Comparison of ENCODE assay signal across 1 cellular context in the genomic region with DNA sequence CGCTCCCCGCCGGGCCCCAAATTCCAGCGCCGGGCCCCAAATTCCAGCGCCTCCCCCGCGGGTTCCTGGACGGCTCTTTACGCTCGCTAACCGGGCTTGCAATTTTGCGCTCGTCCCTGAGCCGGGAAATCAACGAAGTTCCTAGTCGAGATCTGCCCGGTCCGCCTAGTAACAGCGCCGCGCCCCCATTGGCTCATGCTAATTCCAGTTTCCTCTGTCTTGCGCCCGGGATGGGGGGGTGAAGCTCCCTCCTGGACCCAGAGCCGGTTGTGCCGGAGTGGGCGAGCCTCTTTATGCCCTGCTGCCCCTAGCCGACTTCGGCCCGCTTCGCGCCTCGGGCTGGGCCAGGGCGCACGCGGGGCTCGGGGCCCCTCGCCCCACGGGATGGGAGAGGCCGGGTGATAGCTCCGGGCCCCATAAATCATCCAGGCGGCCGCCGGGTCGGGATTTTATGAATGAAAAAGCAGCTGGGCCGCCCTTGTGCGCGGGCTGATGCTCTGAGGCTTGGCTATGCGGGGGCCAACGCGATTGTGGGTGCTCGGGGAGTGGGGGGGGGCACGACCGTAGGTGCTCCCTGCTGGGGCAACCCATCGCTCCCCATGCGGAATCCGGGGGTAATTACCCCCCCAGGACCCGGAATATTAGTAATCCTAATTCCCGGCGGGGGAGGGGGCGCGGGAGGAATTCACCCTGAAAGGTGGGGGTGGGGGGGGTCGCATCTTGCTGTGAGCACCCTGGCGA.
TF ChIP-seq lines count a peak whose summit lies in the region.

No MANE protein-coding gene starts in this region.

TF ChIP-seq in GM12878, 131 proteins besides CTCF, POLR2A, EP300 and RAD21:
- TF ChIP-seq, protein P1, sequence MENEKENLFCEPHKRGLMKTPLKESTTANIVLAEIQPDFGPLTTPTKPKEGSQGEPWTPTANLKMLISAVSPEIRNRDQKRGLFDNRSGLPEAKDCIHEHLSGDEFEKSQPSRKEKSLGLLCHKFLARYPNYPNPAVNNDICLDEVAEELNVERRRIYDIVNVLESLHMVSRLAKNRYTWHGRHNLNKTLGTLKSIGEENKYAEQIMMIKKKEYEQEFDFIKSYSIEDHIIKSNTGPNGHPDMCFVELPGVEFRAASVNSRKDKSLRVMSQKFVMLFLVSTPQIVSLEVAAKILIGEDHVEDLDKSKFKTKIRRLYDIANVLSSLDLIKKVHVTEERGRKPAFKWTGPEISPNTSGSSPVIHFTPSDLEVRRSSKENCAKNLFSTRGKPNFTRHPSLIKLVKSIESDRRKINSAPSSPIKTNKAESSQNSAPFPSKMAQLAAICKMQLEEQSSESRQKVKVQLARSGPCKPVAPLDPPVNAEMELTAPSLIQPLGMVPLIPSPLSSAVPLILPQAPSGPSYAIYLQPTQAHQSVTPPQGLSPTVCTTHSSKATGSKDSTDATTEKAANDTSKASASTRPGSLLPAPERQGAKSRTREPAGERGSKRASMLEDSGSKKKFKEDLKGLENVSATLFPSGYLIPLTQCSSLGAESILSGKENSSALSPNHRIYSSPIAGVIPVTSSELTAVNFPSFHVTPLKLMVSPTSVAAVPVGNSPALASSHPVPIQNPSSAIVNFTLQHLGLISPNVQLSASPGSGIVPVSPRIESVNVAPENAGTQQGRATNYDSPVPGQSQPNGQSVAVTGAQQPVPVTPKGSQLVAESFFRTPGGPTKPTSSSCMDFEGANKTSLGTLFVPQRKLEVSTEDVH (IDR thresholded peaks at IDR 0.05; ENCODE audit: low read depth, partially characterized antibody), result no peak
- TF ChIP-seq NR2C2 (IDR thresholded peaks at IDR 0.05; ENCODE audit: borderline replicate concordance, control insufficient read depth, insufficient read length, low read depth), result no peak
- TF ChIP-seq SKIL (IDR thresholded peaks at IDR 0.05; ENCODE audit: low read depth, poor library complexity, severe bottlenecking), result no peak
- peak; percentile 95 for TF ChIP-seq RFX5 (IDR thresholded peaks at IDR 0.05; ENCODE audit: low read depth, low read length)
- TF ChIP-seq JUNB (IDR thresholded peaks at IDR 0.05), result peak; percentile 67
- TF ChIP-seq IKZF1 (conservative IDR thresholded peaks at IDR 0.05), result peak; percentile 53
- TF ChIP-seq HDAC6 (IDR thresholded peaks at IDR 0.05; ENCODE audit: unreplicated experiment), result peak; percentile 44
